In genomic region chr6:158312165-158312564, GRCh38 we compare ENCODE assay signal across 9 cellular contexts. TPM values are rescaled to one million over a fixed set of nuclear protein-coding genes. Genes with fewer than 3 reads are reported as not detected.
DNase-seq lines count a peak whose midpoint lies in the region; ATAC-seq and TF ChIP-seq lines count a peak whose summit lies in the region.
"Had no signal": no experiment of that assay in that cellular context is flagged by ENCODE, and none has a peak within 500 bp of the region (broad histone marks: within the 10 kb centered on the region; RNA-seq: fewer than 3 reads in every experiment).

A gene with protein sequence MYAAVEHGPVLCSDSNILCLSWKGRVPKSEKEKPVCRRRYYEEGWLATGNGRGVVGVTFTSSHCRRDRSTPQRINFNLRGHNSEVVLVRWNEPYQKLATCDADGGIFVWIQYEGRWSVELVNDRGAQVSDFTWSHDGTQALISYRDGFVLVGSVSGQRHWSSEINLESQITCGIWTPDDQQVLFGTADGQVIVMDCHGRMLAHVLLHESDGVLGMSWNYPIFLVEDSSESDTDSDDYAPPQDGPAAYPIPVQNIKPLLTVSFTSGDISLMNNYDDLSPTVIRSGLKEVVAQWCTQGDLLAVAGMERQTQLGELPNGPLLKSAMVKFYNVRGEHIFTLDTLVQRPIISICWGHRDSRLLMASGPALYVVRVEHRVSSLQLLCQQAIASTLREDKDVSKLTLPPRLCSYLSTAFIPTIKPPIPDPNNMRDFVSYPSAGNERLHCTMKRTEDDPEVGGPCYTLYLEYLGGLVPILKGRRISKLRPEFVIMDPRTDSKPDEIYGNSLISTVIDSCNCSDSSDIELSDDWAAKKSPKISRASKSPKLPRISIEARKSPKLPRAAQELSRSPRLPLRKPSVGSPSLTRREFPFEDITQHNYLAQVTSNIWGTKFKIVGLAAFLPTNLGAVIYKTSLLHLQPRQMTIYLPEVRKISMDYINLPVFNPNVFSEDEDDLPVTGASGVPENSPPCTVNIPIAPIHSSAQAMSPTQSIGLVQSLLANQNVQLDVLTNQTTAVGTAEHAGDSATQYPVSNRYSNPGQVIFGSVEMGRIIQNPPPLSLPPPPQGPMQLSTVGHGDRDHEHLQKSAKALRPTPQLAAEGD (N-terminal part only) (plus strand): TSS chr6:158312465. CDS start chr6:158314017, 1,552 bp downstream.

- peaks cover 3% of the 10 kb centered on the region for H3K27me3 Mint-ChIP-seq in endothelial cell (ENCODE audit: unreplicated experiment)
- H3K27me3 Mint-ChIP-seq in naive B cell = no peaks in the 10 kb centered on the region
- H3K27me3 Mint-ChIP-seq: activated naive CD4-positive, alpha-beta T cell treated with anti-CD3 and anti-CD28 coated beads, Interleukin-2, amount 50 U/mL, for 24 hours had no signal

- no peaks in the 10 kb centered on the region for H3K9me3 Mint-ChIP-seq in activated naive CD4-positive, alpha-beta T cell treated with anti-CD3 and anti-CD28 coated beads, Interleukin-2, amount 50 U/mL, for 72 hours
- no peaks in the 10 kb centered on the region for H3K9me3 Mint-ChIP-seq in endothelial cell (ENCODE audit: unreplicated experiment)
- H3K9me3 Mint-ChIP-seq in naive B cell = peaks cover 0 to 3% (median 0%) of the 10 kb centered on the region in 7 donors

- no peak for DNase-seq in activated naive CD4-positive, alpha-beta T cell treated with anti-CD3 and anti-CD28 coated beads, Interleukin-2, amount 50 U/mL, for 72 hours (ENCODE audit: low spot score in 2 of 2)
- DNase-seq in activated naive CD4-positive, alpha-beta T cell treated with anti-CD3 and anti-CD28 coated beads, Interleukin-2, amount 50 U/mL, for 16 hours = no peak
- DNase-seq in endothelial cell (ENCODE audit: low spot score) (no peak), naive B cell (no peak), HCEC 1CT (no peak), NCI-H2107 treated with DMSO at 0.1 percent for 48 hours (lab: John Stamatoyannopoulos, UW; ENCODE audit: unreplicated experiment) (no peak), NCI-H1436 (lab: John Stamatoyannopoulos, UW) (no peak)

- H3K4me1 Mint-ChIP-seq in endothelial cell (ENCODE audit: unreplicated experiment) (no peaks in the 10 kb centered on the region), naive B cell (peaks cover 15 to 43% (median 25%) of the 10 kb centered on the region in 3 donors)

- no peak for ATAC-seq in activated naive CD4-positive, alpha-beta T cell treated with anti-CD3 and anti-CD28 coated beads, Interleukin-2, amount 50 U/mL, for 72 hours
- ATAC-seq in naive B cell (ENCODE audit: low read depth in 2 of 2) (no peak), HG03097 (IDR thresholded peaks at IDR 0.05; ENCODE audit: low FRiP score, unreplicated experiment) (no peak)

- H3K27ac Mint-ChIP-seq in activated naive CD4-positive, alpha-beta T cell treated with anti-CD3 and anti-CD28 coated beads, Interleukin-2, amount 50 U/mL, for 72 hours = peak within 1 kb of the TSS; percentile 8 to 31
- no peak within 1 kb of the TSS for H3K27ac Mint-ChIP-seq in endothelial cell (ENCODE audit: unreplicated experiment)
- H3K27ac Mint-ChIP-seq in naive B cell = peak within 1 kb of the TSS in 2 of 6 donors; percentile 78
- H3K27ac Mint-ChIP-seq: activated naive CD4-positive, alpha-beta T cell treated with anti-CD3 and anti-CD28 coated beads, Interleukin-2, amount 50 U/mL, for 24 hours had no signal

- H3K4me3 Mint-ChIP-seq in endothelial cell (ENCODE audit: unreplicated experiment) (no peak within 1 kb of the TSS), naive B cell (peak within 1 kb of the TSS in 2 of 8 donors; percentile 13 to 68)
- H3K4me3 Mint-ChIP-seq: activated naive CD4-positive, alpha-beta T cell treated with anti-CD3 and anti-CD28 coated beads, Interleukin-2, amount 50 U/mL, for 24 hours had no signal

- peaks cover 13 to 17% of the 10 kb centered on the region in 2 donors for H3K36me3 Mint-ChIP-seq in activated naive CD4-positive, alpha-beta T cell treated with anti-CD3 and anti-CD28 coated beads, Interleukin-2, amount 50 U/mL, for 72 hours
- peaks cover 38% of the 10 kb centered on the region for H3K36me3 Mint-ChIP-seq in endothelial cell (ENCODE audit: low read depth, unreplicated experiment)
- peaks cover 8 to 11% of the 10 kb centered on the region in 2 donors for H3K36me3 Mint-ChIP-seq in naive B cell

- TF ChIP-seq CTCF in endothelial cell (IDR thresholded peaks at IDR 0.05; ENCODE audit: unreplicated experiment) = no peak

RNA-seq across cellular contexts. Expression of the gene that starts here (rescaled TPM):
- total RNA-seq in activated naive CD4-positive, alpha-beta T cell treated with anti-CD3 and anti-CD28 coated beads, Interleukin-2, amount 50 U/mL, for 72 hours = 10 to 100 TPM; 20.5 to 27.4 TPM
- 117 TPM for total RNA-seq in endothelial cell (ENCODE audit: unreplicated experiment)
- 10 to 100 TPM in 5 of 6 donors, 1 to 10 TPM in 1; 8.1 to 42.3 (median 39.1) TPM for polyA plus RNA-seq in naive B cell (ENCODE audit: low read depth in 6 of 6)
